Comparison of ENCODE assay signal across 8 cellular contexts in genomic region chr3:108818404-108818803, GRCh38. TPM values are rescaled to one million over a fixed set of nuclear protein-coding genes. Genes with fewer than 3 reads are reported as not detected.
A peak's percentile ranks its signal among the peaks of the same experiment; 100 is the strongest.
DNase-seq lines count a peak whose midpoint lies in the region; ATAC-seq, FAIRE-seq and TF ChIP-seq lines count a peak whose summit lies in the region.

No MANE protein-coding gene starts in this region.

- H3K4me3 ChIP-seq in CD8-positive, alpha-beta T cell (ENCODE audit: low read depth, low read length): no peak overlapping the region
- H3K4me3 ChIP-seq in right atrium auricular region: no peak overlapping the region

- H3K36me3 Mint-ChIP-seq in CD8-positive, alpha-beta T cell: peaks cover 7% of the 10 kb centered on the region

- peak; percentile 40 for FAIRE-seq in GM19239 (lab: Jason Lieb, UNC)

- H3K27ac Mint-ChIP-seq in CD8-positive, alpha-beta T cell: peak overlapping the region; percentile 42

- no peaks in the 10 kb centered on the region for H3K9me3 Mint-ChIP-seq in CD8-positive, alpha-beta T cell

- H3K27me3 Mint-ChIP-seq in CD8-positive, alpha-beta T cell (ENCODE audit: low read depth): no peaks in the 10 kb centered on the region

- H3K36me3 ChIP-seq in CD8-positive, alpha-beta T cell (ENCODE audit: insufficient read depth, low read length): no peaks in the 10 kb centered on the region
- no peaks in the 10 kb centered on the region for H3K36me3 ChIP-seq in right atrium auricular region

- peak; percentile 16 to 73 (median 52) for DNase-seq in CD8-positive, alpha-beta T cell
- DNase-seq in GM19239 (ENCODE audit: insufficient read length, low spot score) (no peak), RKO (ENCODE audit: low spot score) (peak; percentile 76), myocyte (ENCODE audit: low read depth) (peak; percentile 9), right atrium auricular region (ENCODE audit: low spot score) (no peak), DMS79 treated with DMSO at 0.1 percent for 48 hours (lab: John Stamatoyannopoulos, UW) (no peak)
- peak; percentile 48 for DNase-seq in activated naive CD4-positive, alpha-beta T cell treated with anti-CD3 and anti-CD28 coated beads, Interleukin-2, amount 50 U/mL, for 16 hours

- H3K4me3 Mint-ChIP-seq in CD8-positive, alpha-beta T cell: no peak overlapping the region

- CTCF ChIA-PET in CD8-positive, alpha-beta T cell (lab: Charles Lee): interaction anchor here (0.6 to 8.4 kb wide), 27 partner anchors 11 to 329 kb away, joined by 3 to 84 read pairs (median 5); no protein-coding TSS in a partner anchor

- H3K4me1 ChIP-seq in CD8-positive, alpha-beta T cell (ENCODE audit: insufficient read depth, low read length): peaks cover 23% of the 10 kb centered on the region
- H3K4me1 ChIP-seq in right atrium auricular region: no peaks in the 10 kb centered on the region

- TF ChIP-seq CTCF in CD8-positive, alpha-beta T cell (IDR thresholded peaks at IDR 0.05): peak; percentile 71
- no peak for TF ChIP-seq CTCF in right atrium auricular region (IDR thresholded peaks at IDR 0.05)

- H3K4me1 Mint-ChIP-seq in CD8-positive, alpha-beta T cell (ENCODE audit: low read depth): peaks cover 33% of the 10 kb centered on the region

- intact Hi-C loops in CD8-positive, alpha-beta T cell (cut with DNase I, micrococcal nuclease): loop anchor here (1.0 to 2.0 kb wide), 8 partner anchors 12 to 329 kb away; no protein-coding TSS in a partner anchor

- H3K27me3 ChIP-seq in CD8-positive, alpha-beta T cell (ENCODE audit: insufficient read depth, low read length): no peaks in the 10 kb centered on the region
- no peaks in the 10 kb centered on the region for H3K27me3 ChIP-seq in right atrium auricular region

- no peaks in the 10 kb centered on the region for H3K9me3 ChIP-seq in CD8-positive, alpha-beta T cell (ENCODE audit: low read length)
- no peaks in the 10 kb centered on the region for H3K9me3 ChIP-seq in right atrium auricular region

- H3K27ac ChIP-seq in CD8-positive, alpha-beta T cell (ENCODE audit: low read depth, low read length): no peak overlapping the region
- H3K27ac ChIP-seq in right atrium auricular region: no peak overlapping the region

- peak; percentile 91 for ATAC-seq in CD8-positive, alpha-beta T cell
- ATAC-seq in HG03354 (IDR thresholded peaks at IDR 0.05; ENCODE audit: poor library complexity, severe bottlenecking, unreplicated experiment): peak; percentile 76

- POLR2A ChIA-PET in CD8-positive, alpha-beta T cell (lab: Charles Lee): interaction anchor here (1.1 kb wide), 1 partner anchor 12 kb away, joined by 4 read pairs; no protein-coding TSS in a partner anchor

RNA-seq across cellular contexts. Expression of gene TRAT1, which starts 4.2 kb away (rescaled TPM):
- total RNA-seq in CD8-positive, alpha-beta T cell: 10 to 100 TPM; 42.5 to 43.4 TPM
- total RNA-seq in myocyte (not detected in 2 replicates), right atrium auricular region (under 1 TPM in 1 of 2 donors, not detected in 1; 0.90 TPM)
- polyA plus RNA-seq in myocyte (2012): not detected

Comparison
In these comparisons a context has a peak if more than half of its experiments do, and no peak if none do; other contexts are left out.
1. DNase-seq: peak in CD8-positive, alpha-beta T cell (7 of 7), RKO (single experiment), activated naive CD4-positive, alpha-beta T cell treated with anti-CD3 and anti-CD28 coated beads, Interleukin-2, amount 50 U/mL, for 16 hours (single experiment) and myocyte (single experiment); none in GM19239 (single experiment), right atrium auricular region (single experiment) and DMS79 treated with DMSO at 0.1 percent for 48 hours (single experiment).
2. RNA of gene TRAT1, which starts 4.2 kb away (total RNA-seq): 42.5 to 43.4 TPM in CD8-positive, alpha-beta T cell; 0.90 TPM in right atrium auricular region and not detected in myocyte; every median in the first group is over 10 times any median in the second.